In genomic region chr20:5145365-5146301, GRCh38 we compare ENCODE assay signal across 19 cellular contexts. TPM values are rescaled to one million over a fixed set of nuclear protein-coding genes. Genes with fewer than 3 reads are reported as not detected.
DNase-seq lines count a peak whose midpoint lies in the region; ATAC-seq and TF ChIP-seq lines count a peak whose summit lies in the region.
"Had no signal": no experiment of that assay in that cellular context is flagged by ENCODE, and none has a peak within 500 bp of the region (broad histone marks: within the 10 kb centered on the region; RNA-seq: fewer than 3 reads in every experiment).

No MANE protein-coding gene starts in this region.

- no peak overlapping the region for H4K91ac ChIP-seq in neuronal stem cell (ENCODE audit: low read depth, low read length, poor library complexity)

- no peaks in the 10 kb centered on the region for H3K79me1 ChIP-seq in neuronal stem cell (ENCODE audit: low read depth, low read length)

- no peak overlapping the region for H2AFZ ChIP-seq in Loucy (ENCODE audit: low read length)
- H2AFZ ChIP-seq in neuronal stem cell (ENCODE audit: low read length): no peak overlapping the region

- no peaks in the 10 kb centered on the region for H3K27me3 Mint-ChIP-seq in activated T-cell treated with anti-CD3 and anti-CD28 coated beads, Interleukin-2, amount 50 U/mL, for 72 hours (ENCODE audit: low read depth)
- no peaks in the 10 kb centered on the region for H3K27me3 Mint-ChIP-seq in dendritic cell treated with granulocyte-macrophage colony-stimulating factor and Interleukin-4, amounts not matched to agents 40 ng/mL and 50 ng/mL, for 4 days
- H3K27me3 Mint-ChIP-seq in activated CD8-positive, alpha-beta T cell treated with anti-CD3 and anti-CD28 coated beads for 36 hours: no peaks in the 10 kb centered on the region
- H3K27me3 Mint-ChIP-seq: IgD-negative memory B cell; stimulated activated naive B cell treated with anti-CD40 and anti-IgM and Interleukin-4, amounts not matched to agents 10 μg/mL and 1 μg/mL and 100 μg/mL, for 72 hours had no signal

- H3K18ac ChIP-seq in neuronal stem cell (ENCODE audit: low read length): no peak overlapping the region

- H3K4ac ChIP-seq in neuronal stem cell (ENCODE audit: low read length): no peak overlapping the region

- H3K27me3 ChIP-seq in Loucy (ENCODE audit: insufficient read depth, low read length, poor library complexity, severe bottlenecking): no peaks in the 10 kb centered on the region
- no peaks in the 10 kb centered on the region for H3K27me3 ChIP-seq in transverse colon
- H3K27me3 ChIP-seq in neuronal stem cell (ENCODE audit: control insufficient read depth in 3 of 3, insufficient read depth in 3 of 3, low read depth in 1 of 3, low read length in 3 of 3): no peaks in the 10 kb centered on the region
- H3K27me3 ChIP-seq: body of pancreas had no signal

- no peak for DNase-seq in activated T-cell treated with anti-CD3 and anti-CD28 coated beads, Interleukin-2, amount 50 U/mL, for 72 hours
- no peak for DNase-seq in activated T-cell treated with anti-CD3 and anti-CD28 coated beads, Interleukin-2, amount 50 U/mL, for 1 hour
- DNase-seq in stimulated activated effector memory CD8-positive, alpha-beta T cell treated with anti-CD3 and anti-CD28 coated beads, Interleukin-12 subunit alpha, Interleukin-12 subunit beta, amount 100 ng/mL, for 72 hours (ENCODE audit: low spot score in 2 of 2): no peak
- no peak for DNase-seq in activated CD8-positive, alpha-beta T cell treated with anti-CD3 and anti-CD28 coated beads for 36 hours
- DNase-seq in transverse colon (no peak), neuronal stem cell (ENCODE audit: low spot score) (no peak)
- DNase-seq: activated naive CD4-positive, alpha-beta T cell treated with Interleukin-2 at 50 U/mL for 16 hours; body of pancreas; CD8-positive, alpha-beta T cell; cortex of kidney; DMS79 treated with DMSO at 0.1 percent for 48 hours; NCI-H1048; NCI-H524 treated with DMSO at 0.1 percent for 48 hours; stimulated activated naive B cell treated with anti-CD40 and anti-IgM and Interleukin-4, amounts not matched to agents 10 μg/mL and 1 μg/mL and 100 μg/mL, for 72 hours had no signal

- no peak overlapping the region for H3K4me3 ChIP-seq in Loucy (ENCODE audit: low read length, poor library complexity, severe bottlenecking)
- no peak overlapping the region for H3K4me3 ChIP-seq in transverse colon
- no peak overlapping the region for H3K4me3 ChIP-seq in neuronal stem cell (ENCODE audit: low read length in 2 of 2)
- H3K4me3 ChIP-seq: body of pancreas had no signal

- no peak overlapping the region for H3K4me3 Mint-ChIP-seq in activated T-cell treated with anti-CD3 and anti-CD28 coated beads, Interleukin-2, amount 50 U/mL, for 72 hours
- H3K4me3 Mint-ChIP-seq in dendritic cell treated with granulocyte-macrophage colony-stimulating factor and Interleukin-4, amounts not matched to agents 40 ng/mL and 50 ng/mL, for 4 days: no peak overlapping the region
- H3K4me3 Mint-ChIP-seq in stimulated activated effector memory CD8-positive, alpha-beta T cell treated with anti-CD3 and anti-CD28 coated beads, Interleukin-12 subunit alpha, Interleukin-12 subunit beta, amount 100 ng/mL, for 72 hours: no peak overlapping the region
- H3K4me3 Mint-ChIP-seq in activated CD8-positive, alpha-beta T cell treated with anti-CD3 and anti-CD28 coated beads for 36 hours: no peak overlapping the region
- H3K4me3 Mint-ChIP-seq: CD8-positive, alpha-beta T cell; stimulated activated naive B cell treated with anti-CD40 and anti-IgM and Interleukin-4, amounts not matched to agents 10 μg/mL and 1 μg/mL and 100 μg/mL, for 72 hours had no signal

- H2BK5ac ChIP-seq in neuronal stem cell (ENCODE audit: low read length): no peak overlapping the region

- H3K4me2 ChIP-seq in Loucy (ENCODE audit: low read depth, low read length, poor library complexity, severe bottlenecking) (peak overlapping the region; percentile 14), neuronal stem cell (ENCODE audit: insufficient read depth, low read length, poor library complexity, severe bottlenecking) (no peak overlapping the region)

- H3K4me1 Mint-ChIP-seq in activated T-cell treated with anti-CD3 and anti-CD28 coated beads, Interleukin-2, amount 50 U/mL, for 72 hours (ENCODE audit: low read depth): peaks cover 69% of the 10 kb centered on the region
- peaks cover 86% of the 10 kb centered on the region for H3K4me1 Mint-ChIP-seq in dendritic cell treated with granulocyte-macrophage colony-stimulating factor and Interleukin-4, amounts not matched to agents 40 ng/mL and 50 ng/mL, for 4 days (ENCODE audit: low read depth)
- peaks cover 80% of the 10 kb centered on the region for H3K4me1 Mint-ChIP-seq in stimulated activated effector memory CD8-positive, alpha-beta T cell treated with anti-CD3 and anti-CD28 coated beads, Interleukin-12 subunit alpha, Interleukin-12 subunit beta, amount 100 ng/mL, for 72 hours
- peaks cover 61% of the 10 kb centered on the region for H3K4me1 Mint-ChIP-seq in activated CD8-positive, alpha-beta T cell treated with anti-CD3 and anti-CD28 coated beads for 36 hours (ENCODE audit: low read depth)

- H3K23ac ChIP-seq in neuronal stem cell (ENCODE audit: low read depth, low read length, poor library complexity): no peak overlapping the region

- TF ChIP-seq CTCF in Loucy (conservative IDR thresholded peaks at IDR 0.05; ENCODE audit: low read length): no peak
- TF ChIP-seq CTCF in activated CD8-positive, alpha-beta T cell treated with anti-CD3 and anti-CD28 coated beads for 36 hours (IDR thresholded peaks at IDR 0.05): no peak
- no peak for TF ChIP-seq CTCF in transverse colon (IDR thresholded peaks at IDR 0.05)

- H2BK15ac ChIP-seq in neuronal stem cell (ENCODE audit: low read length): no peak overlapping the region

- CTCF ChIA-PET in activated CD8-positive, alpha-beta T cell treated with anti-CD3 and anti-CD28 coated beads for 36 hours (lab: Charles Lee): interaction anchor here (1.1 to 1.7 kb wide), 2 partner anchors 13 to 46 kb away, joined by 3 read pairs; no protein-coding TSS in a partner anchor

- H3K4me1 ChIP-seq in Loucy (ENCODE audit: insufficient read depth, low read length, poor library complexity, severe bottlenecking) (peaks cover 20% of the 10 kb centered on the region), transverse colon (peaks cover 37 to 83% (median 57%) of the 10 kb centered on the region in 4 donors), neuronal stem cell (ENCODE audit: control insufficient read depth in 2 of 2, insufficient read depth in 1 of 2, low read depth in 1 of 2, low read length in 2 of 2) (peaks cover 0 to 4% of the 10 kb centered on the region in 2 donors)

- TF ChIP-seq EP300 in transverse colon (IDR thresholded peaks at IDR 0.05; ENCODE audit: low read depth): no peak

- peaks cover 6% of the 10 kb centered on the region for H4K20me1 ChIP-seq in Loucy (ENCODE audit: insufficient read depth, low read length, poor library complexity, severe bottlenecking)

- no peak overlapping the region for H2BK12ac ChIP-seq in neuronal stem cell (ENCODE audit: low read length)

- H4K8ac ChIP-seq in neuronal stem cell (ENCODE audit: low read depth, low read length): no peak overlapping the region

- H3K27ac Mint-ChIP-seq in activated T-cell treated with anti-CD3 and anti-CD28 coated beads, Interleukin-2, amount 50 U/mL, for 72 hours: peak overlapping the region; percentile 89
- H3K27ac Mint-ChIP-seq in dendritic cell treated with granulocyte-macrophage colony-stimulating factor and Interleukin-4, amounts not matched to agents 40 ng/mL and 50 ng/mL, for 4 days: peak overlapping the region; percentile 95
- H3K27ac Mint-ChIP-seq in stimulated activated effector memory CD8-positive, alpha-beta T cell treated with anti-CD3 and anti-CD28 coated beads, Interleukin-12 subunit alpha, Interleukin-12 subunit beta, amount 100 ng/mL, for 72 hours: peak overlapping the region; percentile 23
- H3K27ac Mint-ChIP-seq in activated CD8-positive, alpha-beta T cell treated with anti-CD3 and anti-CD28 coated beads for 36 hours: no peak overlapping the region
- H3K27ac Mint-ChIP-seq: CD8-positive, alpha-beta T cell; stimulated activated naive B cell treated with anti-CD40 and anti-IgM and Interleukin-4, amounts not matched to agents 10 μg/mL and 1 μg/mL and 100 μg/mL, for 72 hours had no signal

- TF ChIP-seq POLR2A in transverse colon (IDR thresholded peaks at IDR 0.05): no peak

- H3K9me3 Mint-ChIP-seq in activated T-cell treated with anti-CD3 and anti-CD28 coated beads, Interleukin-2, amount 50 U/mL, for 72 hours: no peaks in the 10 kb centered on the region
- no peaks in the 10 kb centered on the region for H3K9me3 Mint-ChIP-seq in dendritic cell treated with granulocyte-macrophage colony-stimulating factor and Interleukin-4, amounts not matched to agents 40 ng/mL and 50 ng/mL, for 4 days
- H3K9me3 Mint-ChIP-seq in stimulated activated effector memory CD8-positive, alpha-beta T cell treated with anti-CD3 and anti-CD28 coated beads, Interleukin-12 subunit alpha, Interleukin-12 subunit beta, amount 100 ng/mL, for 72 hours: no peaks in the 10 kb centered on the region
- H3K9me3 Mint-ChIP-seq in activated CD8-positive, alpha-beta T cell treated with anti-CD3 and anti-CD28 coated beads for 36 hours: no peaks in the 10 kb centered on the region
- H3K9me3 Mint-ChIP-seq: CD8-positive, alpha-beta T cell; IgD-negative memory B cell; stimulated activated naive B cell treated with anti-CD40 and anti-IgM and Interleukin-4, amounts not matched to agents 10 μg/mL and 1 μg/mL and 100 μg/mL, for 72 hours had no signal

- POLR2A ChIA-PET in activated CD8-positive, alpha-beta T cell treated with anti-CD3 and anti-CD28 coated beads for 36 hours (lab: Charles Lee): interaction anchor here (0.7 to 2.5 kb wide), 2 partner anchors 11 to 46 kb away, joined by 3 to 7 read pairs; no protein-coding TSS in a partner anchor

- H2BK120ac ChIP-seq in neuronal stem cell (ENCODE audit: low read depth, low read length): no peak overlapping the region

- no peaks in the 10 kb centered on the region for H3K9me2 ChIP-seq in Loucy (replicated peaks; ENCODE audit: low read depth, low read length)

- H3K27ac ChIP-seq in transverse colon (no peak overlapping the region), neuronal stem cell (replicated peaks; ENCODE audit: low read length) (no peak overlapping the region)
- H3K27ac ChIP-seq: body of pancreas had no signal

- H3K9me3 ChIP-seq in Loucy (ENCODE audit: insufficient read depth, low read depth, low read length) (no peaks in the 10 kb centered on the region), transverse colon (no peaks in the 10 kb centered on the region), neuronal stem cell (replicated peaks in 1 of 2; ENCODE audit: control insufficient read depth in 2 of 2, insufficient read depth in 1 of 2, low read depth in 1 of 2, low read length in 2 of 2) (no peaks in the 10 kb centered on the region)
- H3K9me3 ChIP-seq: body of pancreas had no signal

- no peak overlapping the region for H2AK5ac ChIP-seq in neuronal stem cell (ENCODE audit: low read depth, low read length)

- H3K36me3 ChIP-seq in Loucy (ENCODE audit: insufficient read depth, low read length) (no peaks in the 10 kb centered on the region), transverse colon (no peaks in the 10 kb centered on the region), neuronal stem cell (replicated peaks in 1 of 2; ENCODE audit: control insufficient read depth in 2 of 2, insufficient read depth in 2 of 2, low read length in 2 of 2) (peaks cover 0 to 19% of the 10 kb centered on the region in 2 donors)

- 66 to 78% methylated on average over 4 to 6 of the region's 6 CpGs for WGBS in transverse colon (ENCODE audit: low coverage in 1 of 2), 2 donors
- WGBS in neuronal stem cell (ENCODE audit: extremely low coverage in 2 of 2, insufficient read length in 2 of 2, insufficient replicate concordance in 1 of 2), 2 donors: no CpG with 5 or more reads among the region's 6 CpGs

- intact Hi-C loops in dendritic cell treated with granulocyte-macrophage colony-stimulating factor and Interleukin-4, amounts not matched to agents 40 ng/mL and 50 ng/mL, for 4 days (cut with micrococcal nuclease): no loop called here
- intact Hi-C loops in activated CD8-positive, alpha-beta T cell treated with anti-CD3 and anti-CD28 coated beads for 36 hours (cut with micrococcal nuclease): no loop called here
- intact Hi-C loops in transverse colon (cut with DNase I; ENCODE audit: low total_unique reads): no loop called here

- no peak for ATAC-seq in activated T-cell treated with anti-CD3 and anti-CD28 coated beads, Interleukin-2, amount 50 U/mL, for 72 hours (replicated peaks in 1 of 2)
- ATAC-seq in stimulated activated effector memory CD8-positive, alpha-beta T cell treated with anti-CD3 and anti-CD28 coated beads, Interleukin-12 subunit alpha, Interleukin-12 subunit beta, amount 100 ng/mL, for 72 hours: no peak
- ATAC-seq in activated CD8-positive, alpha-beta T cell treated with anti-CD3 and anti-CD28 coated beads for 36 hours: no peak
- ATAC-seq: activated CD4-positive, CD25-positive, alpha-beta regulatory T cell treated with anti-CD3 and anti-CD28 coated beads, Interleukin-2, amount 50 U/mL, for 24 hours; body of pancreas; CD8-positive, alpha-beta T cell; HCT116 had no signal

- H3F3A ChIP-seq in Loucy (ENCODE audit: low read depth): no peaks in the 10 kb centered on the region

- H3K36me3 Mint-ChIP-seq in activated T-cell treated with anti-CD3 and anti-CD28 coated beads, Interleukin-2, amount 50 U/mL, for 72 hours (ENCODE audit: insufficient read depth in 2 of 2): peaks cover 2 to 6% of the 10 kb centered on the region in 2 donors
- H3K36me3 Mint-ChIP-seq in dendritic cell treated with granulocyte-macrophage colony-stimulating factor and Interleukin-4, amounts not matched to agents 40 ng/mL and 50 ng/mL, for 4 days (ENCODE audit: low read depth): peaks cover 27% of the 10 kb centered on the region
- H3K36me3 Mint-ChIP-seq in stimulated activated effector memory CD8-positive, alpha-beta T cell treated with anti-CD3 and anti-CD28 coated beads, Interleukin-12 subunit alpha, Interleukin-12 subunit beta, amount 100 ng/mL, for 72 hours: peaks cover 22% of the 10 kb centered on the region
- H3K36me3 Mint-ChIP-seq in activated CD8-positive, alpha-beta T cell treated with anti-CD3 and anti-CD28 coated beads for 36 hours (ENCODE audit: low read depth): peaks cover 3% of the 10 kb centered on the region

- peaks cover 85% of the 10 kb centered on the region for H3K79me2 ChIP-seq in Loucy (ENCODE audit: insufficient read depth, low read length)

- in situ Hi-C loops in transverse colon (cut with MboI; ENCODE audit: low pct_ligation_motif_present in 1 of 4, low pct_unique_long_range_greater_than_20kb in 1 of 4, low sequenced_read_pairs in 3 of 4): no loop called here

- no peak overlapping the region for H3K9ac ChIP-seq in Loucy (ENCODE audit: low read depth, low read length, poor library complexity, severe bottlenecking)
- H3K9ac ChIP-seq in neuronal stem cell (ENCODE audit: low read depth, low read length, poor library complexity): no peak overlapping the region

- no peak overlapping the region for H3K14ac ChIP-seq in neuronal stem cell (ENCODE audit: low read length)

RNA-seq across cellular contexts. Expression of gene CDS2, which starts 18.8 kb away (rescaled TPM):
- 10 to 100 TPM; 62.0 to 67.2 TPM for total RNA-seq in activated T-cell treated with anti-CD3 and anti-CD28 coated beads, Interleukin-2, amount 50 U/mL, for 72 hours
- 10 to 100 TPM; 30.2 to 34.7 TPM for total RNA-seq in activated CD8-positive, alpha-beta T cell treated with anti-CD3 and anti-CD28 coated beads for 36 hours
- total RNA-seq in transverse colon: 10 to 100 TPM; 26.9 to 60.1 (median 30.3) TPM
- 31.8 TPM for polyA plus RNA-seq in neuronal stem cell (2013, experiment 1 of 2)
- 32.6 TPM for polyA plus RNA-seq in neuronal stem cell (2013, experiment 2 of 2)

RNA-seq across cellular contexts. Expression of gene PCNA, which starts 25.9 kb away (rescaled TPM):
- 100 to 1,000 TPM; 383 to 474 TPM for total RNA-seq in activated T-cell treated with anti-CD3 and anti-CD28 coated beads, Interleukin-2, amount 50 U/mL, for 72 hours
- 100 to 1,000 TPM; 600 to 627 TPM for total RNA-seq in activated CD8-positive, alpha-beta T cell treated with anti-CD3 and anti-CD28 coated beads for 36 hours
- 10 to 100 TPM; 18.3 to 56.7 (median 38.2) TPM for total RNA-seq in transverse colon
- 214 TPM for polyA plus RNA-seq in neuronal stem cell (2013, experiment 1 of 2)
- polyA plus RNA-seq in neuronal stem cell (2013, experiment 2 of 2): 222 TPM

RNA-seq across cellular contexts. Expression of gene TMEM230, which starts 32.8 kb away (rescaled TPM):
- 10 to 100 TPM; 70.9 to 71.9 TPM for total RNA-seq in activated T-cell treated with anti-CD3 and anti-CD28 coated beads, Interleukin-2, amount 50 U/mL, for 72 hours
- total RNA-seq in activated CD8-positive, alpha-beta T cell treated with anti-CD3 and anti-CD28 coated beads for 36 hours: 10 to 100 TPM; 66.8 to 76.3 TPM
- 10 to 100 TPM; 10.1 to 83.4 (median 40.9) TPM for total RNA-seq in transverse colon
- polyA plus RNA-seq in neuronal stem cell (2013, experiment 1 of 2): 121 TPM
- polyA plus RNA-seq in neuronal stem cell (2013, experiment 2 of 2): 121 TPM

Comparison
In these comparisons a context has a peak if more than half of its experiments do, and no peak if none do; other contexts are left out.
1. RNA of gene PCNA, which starts 25.9 kb away (total RNA-seq): 600 to 627 TPM in activated CD8-positive, alpha-beta T cell treated with anti-CD3 and anti-CD28 coated beads for 36 hours and 383 to 474 TPM in activated T-cell treated with anti-CD3 and anti-CD28 coated beads, Interleukin-2, amount 50 U/mL, for 72 hours; 18.3 to 56.7 TPM in transverse colon; every median in the first group is over 4 times any median in the second.